Comparison of ENCODE assay signal across 4 cellular contexts in the genomic region with DNA sequence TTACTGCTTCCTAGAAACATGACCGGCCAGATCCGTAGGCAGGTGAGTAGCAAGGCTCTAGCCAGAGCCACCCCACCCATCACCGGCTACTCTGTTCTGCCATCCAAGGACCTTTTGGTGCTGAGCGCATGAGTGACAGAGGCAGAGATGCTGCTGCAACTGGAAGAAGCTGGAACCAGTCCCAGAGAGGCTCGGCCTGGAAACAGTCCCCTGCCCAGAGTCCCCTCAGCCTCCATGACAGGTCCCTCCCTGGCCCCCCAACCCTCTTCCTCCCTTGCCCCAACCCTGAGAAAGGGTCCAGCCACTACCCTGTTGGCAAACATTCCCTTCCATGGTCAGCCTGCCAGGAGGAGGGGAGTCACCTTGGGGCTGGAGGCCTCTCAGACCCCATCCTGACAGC. TPM values are rescaled to one million over a fixed set of nuclear protein-coding genes. Genes with fewer than 3 reads are reported as not detected.
"Had no signal": no experiment of that assay in that cellular context is flagged by ENCODE, and none has a peak within 500 bp of the region (broad histone marks: within the 10 kb centered on the region; RNA-seq: fewer than 3 reads in every experiment).

No MANE protein-coding gene starts in this region.

- H3K4me3 ChIP-seq: GM12878 had no signal

- DNase-seq: GDM1, GF-D8 had no signal

- ATAC-seq: GM12878 had no signal

RNA-seq across cellular contexts. Expression of a gene that starts 31.9 kb away (rescaled TPM):
- total RNA-seq: G401, GM12878 had no signal

RNA-seq across cellular contexts. Expression of a gene that starts 56.7 kb away (rescaled TPM):
- total RNA-seq: G401, GM12878 had no signal

RNA-seq across cellular contexts. Expression of a gene that starts 57.6 kb away (rescaled TPM):
- total RNA-seq: G401, GM12878 had no signal
